8 cellular contexts compared by ENCODE assay signal in genomic region chr2:11669454-11670291, GRCh38. TPM values are rescaled to one million over a fixed set of nuclear protein-coding genes. Genes with fewer than 3 reads are reported as not detected.
DNase-seq lines count a peak whose midpoint lies in the region; ATAC-seq, FAIRE-seq and TF ChIP-seq lines count a peak whose summit lies in the region.

NTSR2 (minus strand) TSS chr2:11670195; CDS start chr2:11670129, 66 bp downstream.

- TF ChIP-seq POLR2A in stomach (IDR thresholded peaks at IDR 0.05) (no peak), GM12892 (IDR thresholded peaks at IDR 0.05; ENCODE audit: low read depth, low read length) (no peak)

- H3K4me3 ChIP-seq in PC-3 (ENCODE audit: low read length) (no peak within 1 kb of the TSS), dorsolateral prefrontal cortex (peak within 1 kb of the TSS in 58 of 59 donors; percentile 3 to 60 (median 41)), lower lobe of right lung (no peak within 1 kb of the TSS), stomach (peak within 1 kb of the TSS in 3 of 4 donors; percentile 12 to 23 (median 19))

- no peaks in the 10 kb centered on the region for H4K20me1 ChIP-seq in PC-3 (ENCODE audit: low read length)

- H3K9ac ChIP-seq in PC-3 (ENCODE audit: low read length), result no peak within 1 kb of the TSS

- in situ Hi-C loops in ACHN (cut with HindIII; ENCODE audit: low pct_ligation_motif_present, low pct_unique_long_range_greater_than_20kb, low sequenced_read_pairs), result no loop called here

- H3K36me3 ChIP-seq in PC-3 (ENCODE audit: low read depth, low read length), result no peaks in the 10 kb centered on the region
- no peaks in the 10 kb centered on the region for H3K36me3 ChIP-seq in lower lobe of right lung
- no peaks in the 10 kb centered on the region for H3K36me3 ChIP-seq in stomach

- POLR2A ChIA-PET in PC-3 (lab: Charles Lee; ENCODE audit: unreplicated experiment), result no interaction called here

- H3K27ac ChIP-seq in PC-3 (ENCODE audit: low read length) (no peak within 1 kb of the TSS), dorsolateral prefrontal cortex (peak within 1 kb of the TSS in 3 of 59 donors; percentile 10 to 55 (median 21)), lower lobe of right lung (no peak within 1 kb of the TSS), stomach (no peak within 1 kb of the TSS)

- no peak within 1 kb of the TSS for H3K4me2 ChIP-seq in PC-3 (ENCODE audit: low read length)

- TF ChIP-seq CTCF in PC-3 (conservative IDR thresholded peaks at IDR 0.05; ENCODE audit: low read depth, low read length), result no peak
- peak in 15 of 56 donors; percentile 9 to 45 (median 21) for TF ChIP-seq CTCF in dorsolateral prefrontal cortex (IDR thresholded peaks at IDR 0.05 in 54 of 56, conservative IDR thresholded peaks at IDR 0.05 in 2 of 56; ENCODE audit: low read depth in 1 of 56, partially characterized antibody in 56 of 56)
- TF ChIP-seq CTCF in lower lobe of right lung (IDR thresholded peaks at IDR 0.05), result no peak
- TF ChIP-seq CTCF in stomach (IDR thresholded peaks at IDR 0.05), result no peak

- H3K79me2 ChIP-seq in PC-3 (ENCODE audit: low read length), result no peaks in the 10 kb centered on the region

- peak; percentile 45 for ATAC-seq in PC-3
- peak; percentile 92 for ATAC-seq in lower lobe of right lung
- no peak for ATAC-seq in GM18858 (IDR thresholded peaks at IDR 0.05; ENCODE audit: unreplicated experiment)

- no TSS peak for BruUV-seq in PC-3 (replicated peaks; lab: Mats Ljungman, UMichigan)

- DNase-seq in ACHN (peak; percentile 79), PC-3 (no peak), dorsolateral prefrontal cortex (peak in 7 of 10 donors; percentile 39 to 77 (median 56)), lower lobe of right lung (peak; percentile 69), stomach (peak; percentile 62), NCI-H510A (lab: John Stamatoyannopoulos, UW) (no peak), GM12892 (ENCODE audit: insufficient read length) (no peak)

- H3K4me1 ChIP-seq in PC-3 (ENCODE audit: insufficient read depth, low read length) (peaks cover 24% of the 10 kb centered on the region), lower lobe of right lung (no peaks in the 10 kb centered on the region), stomach (peaks cover 8 to 12% (median 10%) of the 10 kb centered on the region in 4 donors)

- no peak for FAIRE-seq in GM12892 (lab: Jason Lieb, UNC)

- H3K27me3 ChIP-seq in PC-3 (ENCODE audit: low read length) (no peaks in the 10 kb centered on the region), dorsolateral prefrontal cortex (peaks cover 0 to 8% (median 0%) of the 10 kb centered on the region in 45 donors), lower lobe of right lung (ENCODE audit: low read depth) (peaks cover 48% of the 10 kb centered on the region), stomach (peaks cover 0 to 51% (median 17%) of the 10 kb centered on the region in 3 donors)

- CTCF ChIA-PET in PC-3 (lab: Charles Lee), result no interaction called here

- no peak for TF ChIP-seq EP300 in stomach (IDR thresholded peaks at IDR 0.05)

- 13 to 32% (median 20%) methylated on average over 23 to 93 of the region's 93 CpGs for WGBS in stomach, 5 donors

- no peaks in the 10 kb centered on the region for H3F3A ChIP-seq in PC-3 (ENCODE audit: low read length, unreplicated experiment)

- H3K9me2 ChIP-seq in PC-3 (replicated peaks; ENCODE audit: low read length), result no peaks in the 10 kb centered on the region

- intact Hi-C loops in PC-3 (cut with micrococcal nuclease) (loop anchor here (5.0 to 10.0 kb wide), 2 partner anchors 67 to 535 kb away; a partner anchor contains a TSS), dorsolateral prefrontal cortex (cut with DNase I) (no loop called here), lower lobe of right lung (cut with DNase I) (no loop called here), stomach (cut with DNase I; ENCODE audit: low total_unique reads) (no loop called here)

- H3K9me3 ChIP-seq in PC-3 (ENCODE audit: low read length) (no peaks in the 10 kb centered on the region), lower lobe of right lung (no peaks in the 10 kb centered on the region), stomach (no peaks in the 10 kb centered on the region)

- H2AFZ ChIP-seq in PC-3 (ENCODE audit: low read length), result no peak within 1 kb of the TSS

RNA-seq across cellular contexts. Expression of gene NTSR2, which starts in this region (rescaled TPM):
- not detected in 2 replicates for total RNA-seq in PC-3 (2014; rRNA removed)
- total RNA-seq in dorsolateral prefrontal cortex, result 10 to 100 TPM in 110 of 120 experiments, 1 to 10 TPM in 10; 3.8 to 48.0 (median 18.6) TPM
- not detected for total RNA-seq in lower lobe of right lung
- not detected for total RNA-seq in stomach
- polyA plus RNA-seq in stomach, result not detected
- polyA plus RNA-seq in GM12892 (2012; ENCODE audit: missing spikeins), result not detected

Comparison
In these comparisons a context has a peak if more than half of its experiments do, and no peak if none do; other contexts are left out.
1. Peak in ATAC-seq in PC-3; RNA of the gene not detected or under 1 TPM.
2. Peak in DNase-seq and ATAC-seq in lower lobe of right lung; RNA of the gene not detected or under 1 TPM.
3. Peak in DNase-seq and H3K4me3 ChIP-seq in stomach; RNA of the gene not detected or under 1 TPM.
4. DNase-seq: peak in ACHN (single experiment) and dorsolateral prefrontal cortex (7 of 10); none in PC-3 (single experiment), NCI-H510A (single experiment) and GM12892 (single experiment).
5. H3K4me3 ChIP-seq: peak in dorsolateral prefrontal cortex (58 of 59); none in PC-3 (single experiment) and lower lobe of right lung (single experiment).